ENCODE assay signal across 7 cellular contexts in genomic region chr19:33302974-33303790, GRCh38. TPM values are rescaled to one million over a fixed set of nuclear protein-coding genes. Genes with fewer than 3 reads are reported as not detected.
DNase-seq lines count a peak whose midpoint lies in the region; ATAC-seq, FAIRE-seq and TF ChIP-seq lines count a peak whose summit lies in the region.

No MANE protein-coding gene starts in this region.

- H3K4me2 ChIP-seq in endothelial cell of umbilical vein (ENCODE audit: insufficient read depth, low read length), result peak overlapping the region; percentile 58

- peak overlapping the region; percentile 37 for H3K9ac ChIP-seq in endothelial cell of umbilical vein (replicated peaks; ENCODE audit: extremely low read depth, insufficient read depth, low read length)

- H3K9me1 ChIP-seq in endothelial cell of umbilical vein (replicated peaks; ENCODE audit: control insufficient read depth, extremely low read depth, insufficient read depth, low read length), result no peaks in the 10 kb centered on the region

- POLR2A ChIA-PET in endothelial cell of umbilical vein (lab: Charles Lee), result no interaction called here

- in situ Hi-C loops in GM13977 (cut with MboI; ENCODE audit: low pct_unique_long_range_greater_than_20kb, low sequenced_read_pairs, unreplicated experiment), result no loop called here
- in situ Hi-C loops in SK-MEL-5 (cut with HindIII; ENCODE audit: low pct_unique_long_range_greater_than_20kb, low sequenced_read_pairs), result no loop called here

- ATAC-seq in HG03039 (IDR thresholded peaks at IDR 0.05; ENCODE audit: unreplicated experiment) (peak; percentile 24), GM19324 (IDR thresholded peaks at IDR 0.05; ENCODE audit: low FRiP score, unreplicated experiment) (no peak)

- no peaks in the 10 kb centered on the region for H3K36me3 ChIP-seq in endothelial cell of umbilical vein (ENCODE audit: control insufficient read depth in 2 of 2, extremely low read depth in 1 of 2, insufficient read depth in 2 of 2, low read length in 2 of 2)
- no peaks in the 10 kb centered on the region for H3K36me3 ChIP-seq in urinary bladder (ENCODE audit: insufficient read depth)

- H2AFZ ChIP-seq in endothelial cell of umbilical vein (ENCODE audit: low read depth, low read length), result peak overlapping the region; percentile 95

- H3K9me3 ChIP-seq in endothelial cell of umbilical vein (replicated peaks; ENCODE audit: control insufficient read depth, insufficient read depth, low read length) (no peaks in the 10 kb centered on the region), mononuclear cell (ENCODE audit: low read depth, low read length) (no peaks in the 10 kb centered on the region)

- intact Hi-C loops in endothelial cell of umbilical vein (cut with micrococcal nuclease), result loop anchor here (1.0 to 5.0 kb wide), 3 partner anchors 68 to 94 kb away; partner anchors contain the start of gene CEBPG

- dilution Hi-C loops in endothelial cell of umbilical vein (cut with MboI; ENCODE audit: extremely low pct_ligation_motif_present, low sequenced_read_pairs), result no loop called here

- H3K4me3 ChIP-seq in endothelial cell of umbilical vein (replicated peaks in 1 of 3; ENCODE audit: insufficient read depth in 1 of 3, low read depth in 1 of 3, low read length in 3 of 3) (peak overlapping the region; percentile 40 to 64 (median 58)), mononuclear cell (ENCODE audit: low read length) (peak overlapping the region; percentile 65), urinary bladder (ENCODE audit: low read depth, low read length) (peak overlapping the region; percentile 72)

- no TSS peak for BruUV-seq in endothelial cell of umbilical vein (replicated peaks; lab: Mats Ljungman, UMichigan)

- no peaks in the 10 kb centered on the region for H3K79me2 ChIP-seq in endothelial cell of umbilical vein (ENCODE audit: control insufficient read depth, insufficient read depth, low read length)

- no peak overlapping the region for H3K27ac ChIP-seq in endothelial cell of umbilical vein (ENCODE audit: insufficient read depth, low read depth, low read length)
- H3K27ac ChIP-seq in urinary bladder (ENCODE audit: low read depth), result peak overlapping the region; percentile 62

- FAIRE-seq in endothelial cell of umbilical vein (lab: Jason Lieb, UNC), result no peak

- DNase-seq in GM13977 (ENCODE audit: low spot score), result peak; percentile 64
- DNase-seq in SK-MEL-5 (ENCODE audit: low read depth, low spot score), result peak; percentile 6
- DNase-seq in endothelial cell of umbilical vein (ENCODE audit: low read depth, low spot score), result peak; percentile 34

- H3K27me3 ChIP-seq in endothelial cell of umbilical vein (ENCODE audit: control insufficient read depth in 2 of 2, insufficient read depth in 2 of 2, low read length in 2 of 2) (peaks cover 25 to 46% of the 10 kb centered on the region in 2 experiments), mononuclear cell (ENCODE audit: insufficient read depth, low read length) (no peaks in the 10 kb centered on the region)

- peaks cover 9% of the 10 kb centered on the region for H3K4me1 ChIP-seq in endothelial cell of umbilical vein (ENCODE audit: control insufficient read depth, extremely low read depth, insufficient read depth, low read length)
- peaks cover 41% of the 10 kb centered on the region for H3K4me1 ChIP-seq in mononuclear cell (ENCODE audit: insufficient read depth, low read length)
- H3K4me1 ChIP-seq in urinary bladder (ENCODE audit: insufficient read depth), result no peaks in the 10 kb centered on the region

- no peaks in the 10 kb centered on the region for H4K20me1 ChIP-seq in endothelial cell of umbilical vein (replicated peaks; ENCODE audit: control insufficient read depth, extremely low read depth, insufficient read depth, low read length)

- TF ChIP-seq POLR2A in endothelial cell of umbilical vein (IDR thresholded peaks at IDR 0.05; ENCODE audit: low read depth, low read length), result no peak

- CTCF ChIA-PET in endothelial cell of umbilical vein (lab: Charles Lee), result interaction anchor here (0.8 to 2.2 kb wide), 13 partner anchors 11 to 475 kb away, joined by 3 to 13 read pairs (median 4); partner anchors contain the start of gene CEBPG

- TF ChIP-seq CTCF in GM13977 (IDR thresholded peaks at IDR 0.05; ENCODE audit: extremely low read depth, insufficient read depth, missing control alignments) (no peak), endothelial cell of umbilical vein (IDR thresholded peaks at IDR 0.05; ENCODE audit: extremely low read depth in 1 of 2, insufficient read depth in 1 of 2, low read depth in 1 of 2, low read length in 2 of 2) (no peak)

- under 1% methylated on average over 92 of the region's 92 CpGs for WGBS in urinary bladder

TF ChIP-seq in endothelial cell of umbilical vein, 7 proteins besides CTCF, POLR2A, EP300 and RAD21:
- TF ChIP-seq JUN (IDR thresholded peaks at IDR 0.05; ENCODE audit: borderline replicate concordance, insufficient read depth, insufficient read length, low read depth), result no peak
- TF ChIP-seq FOS (IDR thresholded peaks at IDR 0.05; ENCODE audit: borderline replicate concordance, insufficient read depth, low read length), result no peak
- TF ChIP-seq EZH2 (IDR thresholded peaks at IDR 0.05; ENCODE audit: borderline replicate concordance, low read depth, low read length, severe bottlenecking), result peak; percentile 75
TF ChIP-seq in endothelial cell of umbilical vein: peak in this region for 1.

RNA-seq across cellular contexts. Expression of gene CEBPA, which starts 0.8 kb away (rescaled TPM):
- 2.4 and 2.5 TPM in 2 replicates for total RNA-seq in SK-MEL-5 (2014; rRNA removed; shearing (Covaris generic))
- polyA plus RNA-seq in SK-MEL-5 (2015; cell fraction: cytosol; rRNA removed), result 4.1 and 5.2 TPM in 2 replicates
- polyA plus RNA-seq in SK-MEL-5 (2015; cell fraction: nucleus; rRNA removed), result 0.76 and 1.1 TPM in 2 replicates
- total RNA-seq in endothelial cell of umbilical vein (not detected in 2 replicates), mononuclear cell (19.8 TPM), urinary bladder (10.4 TPM)
- polyA plus RNA-seq in endothelial cell of umbilical vein (0.05 and 0.06 TPM in 2 replicates), urinary bladder (10.8 TPM)
- polyA plus RNA-seq in endothelial cell of umbilical vein (2011; cell fraction: cytosol; rRNA removed), result 0.04 TPM in 2 replicates
- polyA plus RNA-seq in endothelial cell of umbilical vein (2011; cell fraction: nucleus; rRNA removed), result not detected in 2 replicates
- not detected in 2 replicates for polyA plus RNA-seq in endothelial cell of umbilical vein (2012)
- polyA minus RNA-seq in endothelial cell of umbilical vein, result 0.11 TPM in 1 of 2 replicates, not detected in the other
- 6.9 TPM for polyA minus RNA-seq in endothelial cell of umbilical vein (2011; cell fraction: cytosol; rRNA and poly(A)+ RNA removed)
- not detected in 2 replicates for polyA minus RNA-seq in endothelial cell of umbilical vein (2011; cell fraction: nucleus; rRNA and poly(A)+ RNA removed)

Comparison
In these comparisons a context has a peak if more than half of its experiments do, and no peak if none do; other contexts are left out.
1. DNase-seq: peak in every context shown above with its lines; median percentile 64 in GM13977; 34 in endothelial cell of umbilical vein; 6 in SK-MEL-5.